23 cellular contexts compared by ENCODE assay signal in genomic region chr9:35294066-35294465, GRCh38.
A peak's percentile ranks its signal among the peaks of the same experiment; 100 is the strongest.
DNase-seq lines count a peak whose midpoint lies in the region; ATAC-seq, FAIRE-seq and TF ChIP-seq lines count a peak whose summit lies in the region.
"Had no signal": no experiment of that assay in that cellular context is flagged by ENCODE, and none has a peak within 500 bp of the region (broad histone marks: within the 10 kb centered on the region; RNA-seq: fewer than 3 reads in every experiment).

No MANE protein-coding gene starts in this region.

- H4K20me1 ChIP-seq in K562 (replicated peaks; ENCODE audit: control insufficient read depth, insufficient read depth, low read length), result no peaks in the 10 kb centered on the region

- H3K27me3 ChIP-seq in K562 (ENCODE audit: control insufficient read depth in 2 of 2, insufficient read depth in 2 of 2, low read length in 2 of 2), result no peaks in the 10 kb centered on the region
- no peaks in the 10 kb centered on the region for H3K27me3 ChIP-seq in endodermal cell (ENCODE audit: control insufficient read depth, insufficient read depth, low read length, poor library complexity, severe bottlenecking)
- H3K27me3 ChIP-seq: BE2C had no signal

- H3K36me3 ChIP-seq in K562 (ENCODE audit: control insufficient read depth, insufficient read depth, low read length), result no peaks in the 10 kb centered on the region
- peaks cover 10% of the 10 kb centered on the region for H3K36me3 ChIP-seq in endodermal cell (ENCODE audit: control insufficient read depth, insufficient read depth, low read length)
- H3K36me3 ChIP-seq: BE2C had no signal

- no peak for TF ChIP-seq EP300 in K562 (IDR thresholded peaks at IDR 0.05; ENCODE audit: low read length)

- ATAC-seq in K562, result no peak
- ATAC-seq: GM23338 had no signal

- no peak for FAIRE-seq in K562 (lab: Jason Lieb, UNC)
- FAIRE-seq: A204.1, GM12892, GM18507, H54 had no signal

- H3K9me3 Mint-ChIP-seq in endodermal cell (no peaks in the 10 kb centered on the region), neural crest cell (no peaks in the 10 kb centered on the region)
- H3K9me3 Mint-ChIP-seq: CD8-positive, alpha-beta memory T cell; GM23338 had no signal

- H3K9me3 ChIP-seq in K562 (replicated peaks; ENCODE audit: control insufficient read depth, insufficient read depth, low read depth, low read length), result no peaks in the 10 kb centered on the region
- no peaks in the 10 kb centered on the region for H3K9me3 ChIP-seq in endodermal cell (ENCODE audit: control insufficient read depth, low read length)
- H3K9me3 ChIP-seq: BE2C had no signal

- no peaks in the 10 kb centered on the region for H3K9me1 ChIP-seq in K562 (ENCODE audit: control insufficient read depth, insufficient read depth, low read length)

- H3K4me3 Mint-ChIP-seq in endodermal cell, result no peak overlapping the region
- no peak overlapping the region for H3K4me3 Mint-ChIP-seq in neural crest cell
- H3K4me3 Mint-ChIP-seq: CD4-positive, CD25-positive, alpha-beta regulatory T cell; CD8-positive, alpha-beta memory T cell; GM23338 had no signal

- TF ChIP-seq RAD21 in K562 (CRISPR knock-in tag; conservative IDR thresholded peaks at IDR 0.05 in 1 of 2, IDR thresholded peaks at IDR 0.05 in 1 of 2), result no peak

- H3K4me1 Mint-ChIP-seq in endodermal cell (peaks cover 16% of the 10 kb centered on the region), neural crest cell (peaks cover 21% of the 10 kb centered on the region)
- H3K4me1 Mint-ChIP-seq: CD4-positive, CD25-positive, alpha-beta regulatory T cell; CD8-positive, alpha-beta memory T cell; GM23338 had no signal

- 0% methylated on average over 4 of the region's 6 CpGs for WGBS in K562 (ENCODE audit: insufficient coverage, low coverage, missing lambda C conversion rate)
- 85 to 90% methylated on average over 2 to 6 of the region's 6 CpGs for WGBS in endodermal cell (ENCODE audit: insufficient coverage in 1 of 2, insufficient read length in 1 of 2), 2 experiments

- no peak overlapping the region for H3K4me2 ChIP-seq in K562 (ENCODE audit: insufficient read depth, low read length)
- H3K4me2 ChIP-seq: GM23338 had no signal

- H3K27ac ChIP-seq in K562 (ENCODE audit: extremely low read depth, low read depth, low read length) (no peak overlapping the region), endodermal cell (ENCODE audit: low read depth, low read length) (peak overlapping the region; percentile 88)
- H3K27ac ChIP-seq: HL-60 had no signal

- H3K4me1 ChIP-seq in K562 (replicated peaks in 1 of 2; ENCODE audit: control insufficient read depth in 2 of 2, insufficient read depth in 2 of 2, low read length in 2 of 2), result peaks cover 0 to 2% of the 10 kb centered on the region in 2 experiments; a peak in 1 of 5 replicates
- H3K4me1 ChIP-seq in endodermal cell (ENCODE audit: control insufficient read depth, insufficient read depth, low read length), result peaks cover 3% of the 10 kb centered on the region
- H3K4me1 ChIP-seq: BE2C had no signal

- H3K9ac ChIP-seq in K562 (ENCODE audit: insufficient read depth in 1 of 2, low read depth in 2 of 2, low read length in 2 of 2) (no peak overlapping the region), endodermal cell (ENCODE audit: extremely low read depth, low read length, poor library complexity, severe bottlenecking) (no peak overlapping the region)

- intact Hi-C loops in K562 (cut with micrococcal nuclease), result no loop called here

- no peak overlapping the region for H2AFZ ChIP-seq in K562 (ENCODE audit: low read depth, low read length)
- H2AFZ ChIP-seq: GM23338 had no signal

- in situ Hi-C loops in K562 (cut with MboI), result no loop called here

- DNase-seq in K562 (ENCODE audit: extremely low read depth in 1 of 4, low spot score in 3 of 4), result peak in 1 of 4 experiments; percentile 6
- no peak for DNase-seq in endodermal cell
- DNase-seq in neural crest cell (ENCODE audit: low read depth, low spot score), result no peak
- peak; percentile 3 for DNase-seq in retina
- no peak for DNase-seq in activated T-cell treated with anti-CD3 and anti-CD28 coated beads, Interleukin-2, amount 50 U/mL, for 1 hour
- no peak for DNase-seq in DMS79 treated with DMSO at 0.1 percent for 48 hours (lab: John Stamatoyannopoulos, UW)
- no peak for DNase-seq in NCI-H524 (lab: John Stamatoyannopoulos, UW)
- DNase-seq: ACHN; BE2C; C1 segment of cervical spinal cord; CD4-positive, CD25-positive, alpha-beta regulatory T cell; CD8-positive, alpha-beta memory T cell; COR-L47; DMS 273 treated with DMSO at 0.1 percent for 48 hours; DMS53; GDM1; HCEC 1CT had no signal

- no peak overlapping the region for H3K4me3 ChIP-seq in K562
- no peak overlapping the region for H3K4me3 ChIP-seq in endodermal cell (ENCODE audit: low read length)
- H3K4me3 ChIP-seq: GM23338 had no signal

- no peaks in the 10 kb centered on the region for H3K27me3 Mint-ChIP-seq in endodermal cell (ENCODE audit: insufficient read depth)
- H3K27me3 Mint-ChIP-seq in neural crest cell (ENCODE audit: low read depth), result peaks cover 16% of the 10 kb centered on the region

- BruUV-seq in K562 (replicated peaks; lab: Mats Ljungman, UMichigan), result no TSS peak

- POLR2A ChIA-PET in K562 (lab: Yijun Ruan, JAX), result no interaction called here

- TF ChIP-seq POLR2A in K562 (conservative IDR thresholded peaks at IDR 0.05), result no peak

- TF ChIP-seq CTCF in K562 (IDR thresholded peaks at IDR 0.05 in 2 of 3, conservative IDR thresholded peaks at IDR 0.05 in 1 of 3; ENCODE audit: insufficient read depth in 2 of 3, low read depth in 1 of 3, low read length in 3 of 3) (no peak), endodermal cell (conservative IDR thresholded peaks at IDR 0.05) (no peak), neural crest cell (conservative IDR thresholded peaks at IDR 0.05) (no peak)

- H3K36me3 Mint-ChIP-seq in endodermal cell (ENCODE audit: low read depth) (peaks cover 17% of the 10 kb centered on the region), neural crest cell (ENCODE audit: low read depth) (peaks cover 13% of the 10 kb centered on the region)
- H3K36me3 Mint-ChIP-seq: CD4-positive, CD25-positive, alpha-beta regulatory T cell; CD8-positive, alpha-beta memory T cell had no signal

- CTCF ChIA-PET in K562 (lab: Yijun Ruan, JAX; ENCODE audit: low intra/inter-chr PET ratio), result no interaction called here

- no peaks in the 10 kb centered on the region for H3K79me2 ChIP-seq in K562 (ENCODE audit: control insufficient read depth, insufficient read depth, low read length)

- H3K27ac Mint-ChIP-seq in endodermal cell (no peak overlapping the region), neural crest cell (ENCODE audit: unreplicated experiment) (peak overlapping the region; percentile 28)
- H3K27ac Mint-ChIP-seq: CD4-positive, CD25-positive, alpha-beta regulatory T cell; CD8-positive, alpha-beta memory T cell; GM23338 had no signal

TF ChIP-seq in K562, 482 proteins besides CTCF, POLR2A, EP300 and RAD21 (continues in another document):
- TF ChIP-seq CEBPZ (IDR thresholded peaks at IDR 0.05; ENCODE audit: borderline replicate concordance, low read depth, low read length) (no peak), SAFB2 (IDR thresholded peaks at IDR 0.05; ENCODE audit: borderline replicate concordance, low read depth, low read length, severe bottlenecking) (no peak), IFI16 (CRISPR knock-in tag; IDR thresholded peaks at IDR 0.05) (no peak), ZNF77 (CRISPR knock-in tag; IDR thresholded peaks at IDR 0.05) (no peak), TCF15 (CRISPR knock-in tag; IDR thresholded peaks at IDR 0.05) (no peak), ZNF263 (CRISPR knock-in tag; IDR thresholded peaks at IDR 0.05; ENCODE audit: borderline replicate concordance) (no peak), CBFA2T2 (conservative IDR thresholded peaks at IDR 0.05) (peak; percentile 40; the same call in 1 of the 2 replicates), ATF3 (IDR thresholded peaks at IDR 0.05) (no peak), ATF3 (CRISPR knock-in tag; conservative IDR thresholded peaks at IDR 0.05) (no peak), ZNF695 (CRISPR knock-in tag; IDR thresholded peaks at IDR 0.05) (no peak), MCM7 (IDR thresholded peaks at IDR 0.05) (no peak), TEAD4 (IDR thresholded peaks at IDR 0.05; ENCODE audit: low read length) (peak; percentile 47; the same call in 1 of the 2 replicates), TEAD4 (CRISPR knock-in tag; IDR thresholded peaks at IDR 0.05; ENCODE audit: borderline replicate concordance) (no peak), TGIF2 (CRISPR knock-in tag; IDR thresholded peaks at IDR 0.05) (no peak)
